ENCODE assay signal across 8 cellular contexts in genomic region chr14:102619012-102619411, GRCh38. TPM values are rescaled to one million over a fixed set of nuclear protein-coding genes. Genes with fewer than 3 reads are reported as not detected.
DNase-seq lines count a peak whose midpoint lies in the region; ATAC-seq, FAIRE-seq and TF ChIP-seq lines count a peak whose summit lies in the region.
"Not testable (repeated sequence)": the region's sequence is repeated elsewhere in the genome, so short reads cannot be mapped to it uniquely, and the experiment has no call there.

No MANE protein-coding gene starts in this region.

- 65% methylated on average over 6 of the region's 6 CpGs for WGBS in K562 (ENCODE audit: insufficient coverage, low coverage, missing lambda C conversion rate)
- WGBS in trophoblast cell (ENCODE audit: extremely low coverage, insufficient coverage, insufficient read length) = no CpG with 5 or more reads among the region's 6 CpGs

- peaks cover 91% of the 10 kb centered on the region for H3K79me2 ChIP-seq in K562 (ENCODE audit: control insufficient read depth, insufficient read depth, low read length)
- peaks cover 36% of the 10 kb centered on the region for H3K79me2 ChIP-seq in trophoblast cell (ENCODE audit: control insufficient read depth, insufficient read depth, low read length, poor library complexity)

- CTCF ChIA-PET in A673 (lab: Charles Lee); K562 (lab: Yijun Ruan, JAX; ENCODE audit: low intra/inter-chr PET ratio): not testable (repeated sequence)

- not testable (repeated sequence) for H3K4me3 Mint-ChIP-seq in CD4-positive, CD25-positive, alpha-beta regulatory T cell; memory B cell

- not testable (repeated sequence) for H3K9me3 ChIP-seq in A673 (ENCODE audit: low read depth, low read length, poor library complexity, severe bottlenecking); CD4-positive, CD25-positive, alpha-beta regulatory T cell (ENCODE audit: control insufficient read depth in 2 of 2, low read length in 2 of 2); SK-N-MC (ENCODE audit: low read depth, low read length); K562 (replicated peaks; ENCODE audit: control insufficient read depth, insufficient read depth, low read depth, low read length); left lung; trophoblast cell (ENCODE audit: insufficient read depth, low read depth, low read length); upper lobe of right lung

- BruUV-seq in A673 (replicated peaks; lab: Mats Ljungman, UMichigan); K562 (replicated peaks; lab: Mats Ljungman, UMichigan): not testable (repeated sequence)

- intact Hi-C loops in A673 (cut with micrococcal nuclease; ENCODE audit: unreplicated experiment); K562 (cut with micrococcal nuclease); left lung (cut with DNase I); upper lobe of right lung (cut with DNase I): not testable (repeated sequence)

- H3K36me3 Mint-ChIP-seq in CD4-positive, CD25-positive, alpha-beta regulatory T cell; memory B cell: not testable (repeated sequence)

- H3K9me1 ChIP-seq in K562 (ENCODE audit: control insufficient read depth, insufficient read depth, low read length) = not testable (repeated sequence)

- not testable (repeated sequence) for H4K91ac ChIP-seq in trophoblast cell (ENCODE audit: low read depth, low read length)

- H3K14ac ChIP-seq in trophoblast cell (ENCODE audit: low read length) = not testable (repeated sequence)

- H3K9ac ChIP-seq in SK-N-MC (ENCODE audit: insufficient read length); K562 (ENCODE audit: insufficient read depth in 1 of 2, low read depth in 2 of 2, low read length in 2 of 2); trophoblast cell (ENCODE audit: low read length): not testable (repeated sequence)

- not testable (repeated sequence) for H3K4me3 ChIP-seq in A673 (ENCODE audit: low read depth, low read length, poor library complexity, severe bottlenecking); CD4-positive, CD25-positive, alpha-beta regulatory T cell (ENCODE audit: low read depth, low read length); SK-N-MC; K562; left lung; trophoblast cell (ENCODE audit: low read depth, low read length); upper lobe of right lung

- H3K27ac ChIP-seq in A673 (ENCODE audit: low read depth, low read length, poor library complexity, severe bottlenecking) = peak overlapping the region; percentile 3
- H3K27ac ChIP-seq in CD4-positive, CD25-positive, alpha-beta regulatory T cell (ENCODE audit: insufficient read depth, low read length, poor library complexity, severe bottlenecking); K562 (ENCODE audit: extremely low read depth, low read depth, low read length); left lung; trophoblast cell (ENCODE audit: low read depth, low read length); upper lobe of right lung: not testable (repeated sequence)
- H3K27ac ChIP-seq in SK-N-MC = peak overlapping the region; percentile 47

- not testable (repeated sequence) for TF ChIP-seq CTCF in A673 (conservative IDR thresholded peaks at IDR 0.05; ENCODE audit: low read depth, low read length); K562 (IDR thresholded peaks at IDR 0.05 in 2 of 3, conservative IDR thresholded peaks at IDR 0.05 in 1 of 3; ENCODE audit: insufficient read depth in 2 of 3, low read depth in 1 of 3, low read length in 3 of 3); left lung (IDR thresholded peaks at IDR 0.05); upper lobe of right lung (IDR thresholded peaks at IDR 0.05)

- H2AFZ ChIP-seq in K562 (ENCODE audit: low read depth, low read length); trophoblast cell (ENCODE audit: insufficient read depth, low read length, poor library complexity): not testable (repeated sequence)

- in situ Hi-C loops in K562 (cut with MboI) = not testable (repeated sequence)

- H4K8ac ChIP-seq in trophoblast cell (ENCODE audit: low read depth, low read length) = not testable (repeated sequence)

- H3K27me3 ChIP-seq in A673 (replicated peaks; ENCODE audit: insufficient read depth, low read depth, low read length, poor library complexity); CD4-positive, CD25-positive, alpha-beta regulatory T cell (ENCODE audit: control insufficient read depth, insufficient read depth, low read length); K562 (ENCODE audit: control insufficient read depth in 2 of 2, insufficient read depth in 2 of 2, low read length in 2 of 2); left lung; trophoblast cell (ENCODE audit: insufficient read depth, low read length); upper lobe of right lung: not testable (repeated sequence)

- H2BK5ac ChIP-seq in trophoblast cell (ENCODE audit: low read depth, low read length, poor library complexity) = not testable (repeated sequence)

- not testable (repeated sequence) for ATAC-seq in CD4-positive, CD25-positive, alpha-beta regulatory T cell (ENCODE audit: low read depth in 2 of 2); K562; memory B cell (ENCODE audit: low read depth)
- peak; percentile 65 for ATAC-seq in left lung
- ATAC-seq in upper lobe of right lung = peak; percentile 29

- H2BK120ac ChIP-seq in trophoblast cell (ENCODE audit: insufficient read depth, low read length, poor library complexity) = not testable (repeated sequence)

- not testable (repeated sequence) for TF ChIP-seq EP300 in K562 (IDR thresholded peaks at IDR 0.05; ENCODE audit: low read length)

- H3K4me1 ChIP-seq in A673 (ENCODE audit: insufficient read depth, low read length, poor library complexity, severe bottlenecking) (peaks cover 28% of the 10 kb centered on the region), left lung (peaks cover 10 to 46% of the 10 kb centered on the region in 2 donors), upper lobe of right lung (peaks cover 26% of the 10 kb centered on the region)
- peaks cover 11% of the 10 kb centered on the region for H3K4me1 ChIP-seq in CD4-positive, CD25-positive, alpha-beta regulatory T cell (ENCODE audit: control insufficient read depth, insufficient read depth, low read length, poor library complexity, severe bottlenecking)
- not testable (repeated sequence) for H3K4me1 ChIP-seq in K562 (replicated peaks in 1 of 2; ENCODE audit: control insufficient read depth in 2 of 2, insufficient read depth in 2 of 2, low read length in 2 of 2); trophoblast cell (ENCODE audit: control insufficient read depth in 1 of 2, insufficient read depth in 2 of 2, low read length in 2 of 2)

- TF ChIP-seq RAD21 in K562 (CRISPR knock-in tag; conservative IDR thresholded peaks at IDR 0.05 in 1 of 2, IDR thresholded peaks at IDR 0.05 in 1 of 2) = not testable (repeated sequence)

- H3K23ac ChIP-seq in trophoblast cell (ENCODE audit: low read length) = not testable (repeated sequence)

- not testable (repeated sequence) for H3K9me3 Mint-ChIP-seq in CD4-positive, CD25-positive, alpha-beta regulatory T cell; memory B cell

- not testable (repeated sequence) for H3K79me1 ChIP-seq in trophoblast cell (ENCODE audit: low read length)

- not testable (repeated sequence) for FAIRE-seq in K562 (lab: Jason Lieb, UNC)

- H2AK5ac ChIP-seq in trophoblast cell (ENCODE audit: low read length) = not testable (repeated sequence)

- H2BK12ac ChIP-seq in trophoblast cell (ENCODE audit: low read length) = not testable (repeated sequence)

- H3K27ac Mint-ChIP-seq in CD4-positive, CD25-positive, alpha-beta regulatory T cell = peak overlapping the region in 2 of 3 donors; percentile 18 to 64
- peak overlapping the region; percentile 8 for H3K27ac Mint-ChIP-seq in memory B cell

- not testable (repeated sequence) for TF ChIP-seq POLR2A in K562 (conservative IDR thresholded peaks at IDR 0.05)

- not testable (repeated sequence) for H4K12ac ChIP-seq in trophoblast cell (ENCODE audit: low read depth, low read length)

- H4K20me1 ChIP-seq in K562 (replicated peaks; ENCODE audit: control insufficient read depth, insufficient read depth, low read length) = peaks cover 11% of the 10 kb centered on the region; the same call in 1 of the 2 replicates

- H3K27me3 Mint-ChIP-seq in CD4-positive, CD25-positive, alpha-beta regulatory T cell; memory B cell: not testable (repeated sequence)

- POLR2A ChIA-PET in A673 (lab: Charles Lee; ENCODE audit: low non-redundant PET) = not testable (repeated sequence)
- POLR2A ChIA-PET in K562 (lab: Yijun Ruan, JAX) = interaction anchor here (0.8 to 2.1 kb wide), 3 partner anchors 9 to 12 kb away, joined by 3 to 8 read pairs (median 4); no protein-coding TSS in a partner anchor

- H3K4ac ChIP-seq in trophoblast cell (ENCODE audit: low read depth, low read length) = peak overlapping the region; percentile 65

- H3K18ac ChIP-seq in trophoblast cell (ENCODE audit: low read length) = not testable (repeated sequence)

- not testable (repeated sequence) for H3K4me2 ChIP-seq in K562 (ENCODE audit: insufficient read depth, low read length); trophoblast cell (ENCODE audit: low read length)

- peaks cover 26 to 54% (median 43%) of the 10 kb centered on the region in 4 donors for H3K4me1 Mint-ChIP-seq in CD4-positive, CD25-positive, alpha-beta regulatory T cell
- H3K4me1 Mint-ChIP-seq in memory B cell = peaks cover 40% of the 10 kb centered on the region

- not testable (repeated sequence) for H3K36me3 ChIP-seq in A673 (ENCODE audit: insufficient read depth, low read length, poor library complexity, severe bottlenecking); CD4-positive, CD25-positive, alpha-beta regulatory T cell (ENCODE audit: control insufficient read depth, insufficient read depth, low read length); left lung; trophoblast cell (ENCODE audit: control insufficient read depth in 1 of 2, insufficient read depth in 2 of 2, low read length in 2 of 2); upper lobe of right lung
- peaks cover 47% of the 10 kb centered on the region for H3K36me3 ChIP-seq in SK-N-MC (ENCODE audit: insufficient read depth, low read length)
- peaks cover 35% of the 10 kb centered on the region; the same call in 2 of the 3 replicates for H3K36me3 ChIP-seq in K562 (ENCODE audit: control insufficient read depth, insufficient read depth, low read length)

- not testable (repeated sequence) for DNase-seq in A673 (ENCODE audit: low spot score); CD4-positive, CD25-positive, alpha-beta regulatory T cell; SK-N-MC (ENCODE audit: low read depth, low spot score); K562 (ENCODE audit: extremely low read depth in 1 of 4, low spot score in 3 of 4); left lung; memory B cell (ENCODE audit: low spot score in 2 of 2); upper lobe of right lung
- peak in 1 of 2 donors; percentile 30 for DNase-seq in trophoblast cell

RNA-seq across cellular contexts. Expression of gene RCOR1, which starts 26.6 kb away (rescaled TPM):
- 97.8 and 102 TPM in 2 replicates for total RNA-seq in A673 (2021)
- total RNA-seq in CD4-positive, CD25-positive, alpha-beta regulatory T cell = 28.1 TPM
- polyA plus RNA-seq in CD4-positive, CD25-positive, alpha-beta regulatory T cell = 1 to 10 TPM in 1 of 4 donors, under 1 TPM in 3; 0.40 to 1.2 (median 0.48) TPM
- 52.9 and 97.1 TPM in 2 replicates for total RNA-seq in K562 (2011; cell fraction: chromatin; rRNA removed; ENCODE audit: low replicate concordance)
- 37.2 and 37.4 TPM in 2 replicates for total RNA-seq in K562 (2011; cell fraction: nucleolus; rRNA removed)
- total RNA-seq in K562 (2011; cell fraction: nucleoplasm; rRNA removed) = 55.9 and 83.7 TPM in 2 replicates
- total RNA-seq in K562 (2014; rRNA removed) = 12.8 and 14.5 TPM in 2 replicates
- total RNA-seq in K562 (2014; rRNA removed; fragmentation: Illumina TruSeq; extraction: Trizol) = 28.4 and 34.6 TPM in 2 replicates
- 20.9 and 21.6 TPM in 2 replicates for total RNA-seq in K562 (2015; rRNA removed; fragmentation: Illumina TruSeq; extraction: Trizol)
- 39.9 and 47.9 TPM in 2 replicates for total RNA-seq in K562 (2021)
- 28.7 and 29.3 TPM in 2 replicates for polyA plus RNA-seq in K562 (2011; rRNA removed)
- polyA plus RNA-seq in K562 (2011; cell fraction: cytosol; rRNA removed) = 14.3 and 23.5 TPM in 2 replicates
- 28.5 and 38.9 TPM in 2 replicates for polyA plus RNA-seq in K562 (2011; cell fraction: nucleus; rRNA removed)
- 21.9 and 22.8 TPM in 2 replicates for polyA plus RNA-seq in K562 (2012)
- 35.3 and 35.6 TPM in 2 replicates for polyA plus RNA-seq in K562 (2014; fragmentation: Illumina TruSeq; extraction: Trizol)
- polyA plus RNA-seq in K562 (2014; fragmentation: Nextera tagmentation; extraction: Ambion mirVana) = 10 to 100 TPM in 1 of 2 experiments, 1 to 10 TPM in 1; 8.5 to 10.9 TPM
- 16.9 and 19.1 TPM in 2 replicates for polyA plus RNA-seq in K562 (2014; rRNA removed)
- 34.1 and 35.8 TPM in 2 replicates for polyA minus RNA-seq in K562 (2011; rRNA and poly(A)+ RNA removed)
- 22.5 and 26.1 TPM in 2 replicates for polyA minus RNA-seq in K562 (2011; cell fraction: cytosol; rRNA and poly(A)+ RNA removed)
- 12.4 and 24.8 TPM in 2 replicates for polyA minus RNA-seq in K562 (2011; cell fraction: nucleus; rRNA and poly(A)+ RNA removed)
- total RNA-seq in left lung = 10 to 100 TPM; 33.2 to 38.3 TPM
- 39.7 and 41.7 TPM in 2 replicates for polyA plus RNA-seq in trophoblast cell (2013)
- total RNA-seq in upper lobe of right lung = 43.6 TPM
